In genomic region chr22:23070418-23071162, GRCh38 we compare ENCODE assay signal across 1 cellular context.
A peak's percentile ranks its signal among the peaks of the same experiment; 100 is the strongest.
TF ChIP-seq lines count a peak whose summit lies in the region.

TSS of gene GNAZ (plus strand) at chr22:23070519. CDS start at chr22:23095696, 25,177 bp downstream.

TF ChIP-seq in HepG2, 621 proteins besides CTCF, POLR2A, EP300 and RAD21 (continued from another document and continues in another):
- no peak for TF ChIP-seq ZNF792 (CRISPR knock-in tag; IDR thresholded peaks at IDR 0.05)
- no peak for TF ChIP-seq PHF20 (CRISPR knock-in tag; IDR thresholded peaks at IDR 0.05)
- peak; percentile 67 for TF ChIP-seq ZNF563 (CRISPR knock-in tag; IDR thresholded peaks at IDR 0.05)
- no peak for TF ChIP-seq ZBTB14 (CRISPR knock-in tag; IDR thresholded peaks at IDR 0.05)
- no peak for TF ChIP-seq ZFP36 (IDR thresholded peaks at IDR 0.05; ENCODE audit: borderline replicate concordance, low read depth, low read length, partially characterized antibody)
- no peak for TF ChIP-seq DRAP1 (CRISPR knock-in tag; IDR thresholded peaks at IDR 0.05)
- TF ChIP-seq MTERF4 (CRISPR knock-in tag; IDR thresholded peaks at IDR 0.05), result no peak
- no peak for TF ChIP-seq ZNF234 (CRISPR knock-in tag; conservative IDR thresholded peaks at IDR 0.05)
- TF ChIP-seq ZNF710 (CRISPR knock-in tag; IDR thresholded peaks at IDR 0.05; ENCODE audit: borderline replicate concordance), result no peak
- peak; percentile 38; the same call in 1 of the 2 replicates for TF ChIP-seq POLR2G (IDR thresholded peaks at IDR 0.05; ENCODE audit: low read depth, low read length)
- peak; percentile 55 for TF ChIP-seq RBFOX2 (IDR thresholded peaks at IDR 0.05; ENCODE audit: low read depth, low read length)
- TF ChIP-seq ZNF768 (CRISPR knock-in tag; IDR thresholded peaks at IDR 0.05), result no peak
- TF ChIP-seq MAZ (IDR thresholded peaks at IDR 0.05; ENCODE audit: borderline replicate concordance, low read depth, low read length), result no peak
- peak; percentile 40; the same call in 1 of the 2 replicates for TF ChIP-seq MAZ (CRISPR knock-in tag; IDR thresholded peaks at IDR 0.05; ENCODE audit: low read depth)
- TF ChIP-seq ATRX (CRISPR knock-in tag; IDR thresholded peaks at IDR 0.05; ENCODE audit: borderline replicate concordance), result no peak
- TF ChIP-seq MLX (CRISPR knock-in tag; IDR thresholded peaks at IDR 0.05), result no peak
- no peak for TF ChIP-seq KLF12 (CRISPR knock-in tag; IDR thresholded peaks at IDR 0.05; ENCODE audit: borderline replicate concordance)
- TF ChIP-seq TERF1 (CRISPR knock-in tag; IDR thresholded peaks at IDR 0.05), result no peak
- no peak for TF ChIP-seq NFIB (CRISPR knock-in tag; IDR thresholded peaks at IDR 0.05; ENCODE audit: borderline replicate concordance)
- TF ChIP-seq HMGXB4 (CRISPR knock-in tag; IDR thresholded peaks at IDR 0.05; ENCODE audit: borderline replicate concordance in 1 of 2, low read depth in 1 of 2), result 0 out of 4 replicates have a peak, but pooled peaks of 1 of the 2 experiments have one; percentile 8
- TF ChIP-seq NCOA2 (CRISPR knock-in tag; IDR thresholded peaks at IDR 0.05), result no peak
- TF ChIP-seq ZFY (CRISPR knock-in tag; IDR thresholded peaks at IDR 0.05), result peak; percentile 52; the same call in 1 of the 2 replicates
- 0 out of 2 replicates have a peak, but pooled peaks have one; percentile 49 for TF ChIP-seq ZNF674 (CRISPR knock-in tag; IDR thresholded peaks at IDR 0.05; ENCODE audit: low read depth)
- TF ChIP-seq ZNF687 (CRISPR knock-in tag; IDR thresholded peaks at IDR 0.05), result peak; percentile 36; the same call in 1 of the 2 replicates
- TF ChIP-seq ZNF225 (CRISPR knock-in tag; IDR thresholded peaks at IDR 0.05), result no peak
- no peak for TF ChIP-seq ZNF121 (CRISPR knock-in tag; IDR thresholded peaks at IDR 0.05)
- TF ChIP-seq ATF4 (CRISPR knock-in tag; IDR thresholded peaks at IDR 0.05), result no peak
- TF ChIP-seq ZBTB21 (CRISPR knock-in tag; IDR thresholded peaks at IDR 0.05), result no peak
- no peak for TF ChIP-seq JUNB (CRISPR knock-in tag; IDR thresholded peaks at IDR 0.05; ENCODE audit: borderline replicate concordance)
- TF ChIP-seq REST (IDR thresholded peaks at IDR 0.05; ENCODE audit: borderline replicate concordance in 1 of 2, low read depth in 1 of 2, low read length in 2 of 2), result no peak
- no peak for TF ChIP-seq ZFP41 (CRISPR knock-in tag; IDR thresholded peaks at IDR 0.05; ENCODE audit: borderline replicate concordance)
- TF ChIP-seq CENPX (CRISPR knock-in tag; IDR thresholded peaks at IDR 0.05), result no peak
- no peak for TF ChIP-seq ZBTB46 (CRISPR knock-in tag; IDR thresholded peaks at IDR 0.05; ENCODE audit: borderline replicate concordance)
- TF ChIP-seq PRPF4 (IDR thresholded peaks at IDR 0.05; ENCODE audit: low read depth, low read length, poor library complexity, severe bottlenecking), result no peak
- TF ChIP-seq ZNF460 (CRISPR knock-in tag; IDR thresholded peaks at IDR 0.05; ENCODE audit: borderline replicate concordance), result no peak
- TF ChIP-seq ZNF256 (CRISPR knock-in tag; conservative IDR thresholded peaks at IDR 0.05), result no peak
- no peak for TF ChIP-seq CREM (IDR thresholded peaks at IDR 0.05)
- TF ChIP-seq CREM (CRISPR knock-in tag; IDR thresholded peaks at IDR 0.05), result no peak
- TF ChIP-seq KLF11 (CRISPR knock-in tag; IDR thresholded peaks at IDR 0.05), result no peak
- no peak for TF ChIP-seq SYNCRIP (IDR thresholded peaks at IDR 0.05; ENCODE audit: insufficient read depth, low read depth, low read length)
- no peak for TF ChIP-seq FOSL2 (CRISPR knock-in tag; IDR thresholded peaks at IDR 0.05)
- TF ChIP-seq CBX5 (CRISPR knock-in tag; IDR thresholded peaks at IDR 0.05; ENCODE audit: borderline replicate concordance), result no peak
- no peak for TF ChIP-seq ZNF746 (CRISPR knock-in tag; IDR thresholded peaks at IDR 0.05)
- no peak for TF ChIP-seq TBP (CRISPR knock-in tag; IDR thresholded peaks at IDR 0.05)
- TF ChIP-seq HMG20A (CRISPR knock-in tag; IDR thresholded peaks at IDR 0.05; ENCODE audit: borderline replicate concordance), result no peak
- TF ChIP-seq KDM6A (CRISPR knock-in tag; IDR thresholded peaks at IDR 0.05; ENCODE audit: low read depth), result no peak
- TF ChIP-seq ZNF749 (CRISPR knock-in tag; IDR thresholded peaks at IDR 0.05; ENCODE audit: borderline replicate concordance), result no peak
- no peak for TF ChIP-seq ASH2L (IDR thresholded peaks at IDR 0.05; ENCODE audit: insufficient read length, low read depth, low read length)
